In the genomic region with DNA sequence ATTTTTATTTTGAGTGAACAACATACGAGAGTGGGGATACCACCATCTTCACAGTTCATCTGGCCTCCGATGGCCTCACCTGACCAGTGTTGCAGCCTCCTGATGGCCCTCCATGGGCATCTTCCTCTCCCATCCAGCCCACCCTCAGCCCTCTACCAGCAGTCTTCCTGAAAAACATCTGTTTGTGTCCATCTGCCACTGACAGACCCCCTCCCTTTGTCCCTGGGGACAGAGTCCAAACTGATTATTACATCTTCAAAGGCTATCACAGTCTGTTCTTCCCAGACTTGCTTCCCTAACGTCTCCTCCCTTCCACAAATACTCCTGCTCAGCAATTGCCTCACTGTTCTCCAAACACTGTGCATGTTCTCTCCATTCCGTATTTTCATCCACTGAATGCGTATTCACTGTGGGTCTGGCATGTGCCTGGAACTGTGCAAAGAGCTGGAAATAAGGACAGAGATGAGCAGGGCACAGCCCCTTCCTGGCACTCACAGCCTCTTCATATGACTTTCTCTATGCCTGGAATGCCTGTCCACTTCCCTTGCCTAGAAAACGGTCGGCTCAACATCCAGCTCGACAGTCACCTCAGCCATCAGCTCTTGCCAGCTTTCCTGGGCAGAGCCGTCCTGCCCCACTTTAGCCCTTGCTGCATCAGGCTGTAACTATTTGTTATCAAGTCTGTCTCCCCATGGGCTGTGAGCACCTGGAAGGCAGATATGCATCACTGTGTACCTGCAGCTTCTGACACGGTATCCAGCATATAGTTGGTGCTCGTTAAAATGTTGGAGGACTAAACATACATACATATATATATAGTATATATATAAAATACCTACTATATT, we compare ENCODE assay signal across 16 cellular contexts. TPM values are rescaled to one million over a fixed set of nuclear protein-coding genes. Genes with fewer than 3 reads are reported as not detected.
A peak's percentile ranks its signal among the peaks of the same experiment; 100 is the strongest.
DNase-seq lines count a peak whose midpoint lies in the region; ATAC-seq and TF ChIP-seq lines count a peak whose summit lies in the region.
"Had no signal": no experiment of that assay in that cellular context is flagged by ENCODE, and none has a peak within 500 bp of the region (broad histone marks: within the 10 kb centered on the region; RNA-seq: fewer than 3 reads in every experiment).

No MANE protein-coding gene starts in this region.

- POLR2A ChIA-PET in IMR-90 (lab: Charles Lee; ENCODE audit: unreplicated experiment): no interaction called here
- POLR2A ChIA-PET in SK-N-SH (lab: Yijun Ruan, JAX): interaction anchor here (1.2 kb wide), 1 partner anchor 8 kb away, joined by 5 read pairs; a partner anchor contains a TSS

- H2AFZ ChIP-seq in IMR-90 (replicated peaks; ENCODE audit: low read length, poor library complexity) (no peak overlapping the region), SK-N-SH (ENCODE audit: low read depth) (no peak overlapping the region)

- H3K9me1 ChIP-seq in IMR-90 (ENCODE audit: insufficient read depth, low read length): peaks cover 3% of the 10 kb centered on the region; the same call in 1 of the 2 replicates

- H3F3A ChIP-seq in SK-N-SH (replicated peaks; ENCODE audit: insufficient read depth): peaks cover 11% of the 10 kb centered on the region

- H3K9ac ChIP-seq in IMR-90 (ENCODE audit: low read depth, low read length): no peak overlapping the region
- H3K9ac ChIP-seq in SK-N-SH: no peak overlapping the region
- H3K9ac ChIP-seq: BLaER1 treated with 17β-estradiol and CSF1 and Interleukin-3, amounts not matched to agents 10 nM and 100 nM had no signal

- TF ChIP-seq POLR2A in IMR-90 (IDR thresholded peaks at IDR 0.05; ENCODE audit: low read depth, low read length): no peak
- TF ChIP-seq POLR2A in gastrocnemius medialis (IDR thresholded peaks at IDR 0.05): no peak
- no peak for TF ChIP-seq POLR2A in Peyer's patch (IDR thresholded peaks at IDR 0.05)

- H2BK120ac ChIP-seq in IMR-90 (ENCODE audit: low read depth, low read length): 0 out of 2 replicates have a peak overlapping the region, but pooled peaks have one; percentile 4

- BruUV-seq in IMR-90 (replicated peaks; lab: Mats Ljungman, UMichigan): no TSS peak

- DNase-seq in NCI-H2171 treated with DMSO at 0.1 percent for 48 hours (lab: John Stamatoyannopoulos, UW) (peak; percentile 47), NCI-H2171 (lab: John Stamatoyannopoulos, UW) (no peak), IMR-90 (no peak), SK-N-SH (peak; percentile 57), islet precursor cell (peak; percentile 56), gastrocnemius medialis (no peak), Peyer's patch (no peak), SIG-M5 (lab: John Stamatoyannopoulos, UW) (no peak)
- DNase-seq: 8988T, Karpas-422, MG63, NCI-H1092, NCI-H146, NCI-H2081, NCI-H345 had no signal

- in situ Hi-C loops in IMR-90 (cut with MboI; ENCODE audit: low sequenced_read_pairs): no loop called here
- in situ Hi-C loops in gastrocnemius medialis (cut with MboI; ENCODE audit: low sequenced_read_pairs in 4 of 4): no loop called here

- no peak overlapping the region for H3K4me3 ChIP-seq in IMR-90 (ENCODE audit: insufficient read depth, low read depth, low read length)
- no peak overlapping the region for H3K4me3 ChIP-seq in SK-N-SH (ENCODE audit: low read depth in 2 of 2, low read length in 1 of 2)
- no peak overlapping the region for H3K4me3 ChIP-seq in gastrocnemius medialis
- H3K4me3 ChIP-seq in Peyer's patch: no peak overlapping the region
- H3K4me3 ChIP-seq: BLaER1 treated with 17β-estradiol and CSF1 and Interleukin-3, amounts not matched to agents 10 nM and 100 nM; MG63 had no signal

- H4K91ac ChIP-seq in IMR-90 (ENCODE audit: insufficient read depth, low read depth, low read length): no peak overlapping the region

- H3K23ac ChIP-seq in IMR-90 (ENCODE audit: low read depth, low read length): no peak overlapping the region

- peak overlapping the region; percentile 17 for H2AK9ac ChIP-seq in IMR-90 (replicated peaks; ENCODE audit: low read depth, low read length, poor library complexity)

- 83% methylated on average over 8 of the region's 11 CpGs; no CpG with 5 or more reads in 1 of the 2 experiments for WGBS in IMR-90 (ENCODE audit: extremely low coverage in 2 of 2, insufficient read length in 1 of 2), 2 experiments
- WGBS in SK-N-SH (ENCODE audit: low lambda C conversion rate): 37% methylated on average over 11 of the region's 11 CpGs

- no peaks in the 10 kb centered on the region for H4K20me1 ChIP-seq in IMR-90 (ENCODE audit: insufficient read depth, low read length)
- no peaks in the 10 kb centered on the region for H4K20me1 ChIP-seq in SK-N-SH (ENCODE audit: insufficient read depth)
- H4K20me1 ChIP-seq: BLaER1 treated with 17β-estradiol and CSF1 and Interleukin-3, amounts not matched to agents 10 nM and 100 nM had no signal

- H3K4me1 ChIP-seq in IMR-90 (ENCODE audit: control insufficient read depth, insufficient read depth, low read length) (peaks cover 6% of the 10 kb centered on the region; the same call in 1 of the 2 replicates), SK-N-SH (ENCODE audit: control insufficient read depth in 1 of 2, insufficient read depth in 2 of 2, low read depth in 1 of 2, low read length in 1 of 2) (peaks cover 6 to 22% of the 10 kb centered on the region in 2 experiments; a peak in 3 of 4 replicates), gastrocnemius medialis (no peaks in the 10 kb centered on the region), Peyer's patch (peaks cover 0 to 9% (median 2%) of the 10 kb centered on the region in 4 donors)

- H3K9me3 ChIP-seq in IMR-90 (ENCODE audit: control insufficient read depth, insufficient read depth, low read length): no peaks in the 10 kb centered on the region; the same call in 1 of the 2 replicates
- no peaks in the 10 kb centered on the region for H3K9me3 ChIP-seq in SK-N-SH
- H3K9me3 ChIP-seq in gastrocnemius medialis: no peaks in the 10 kb centered on the region
- H3K9me3 ChIP-seq in Peyer's patch: no peaks in the 10 kb centered on the region
- H3K9me3 ChIP-seq: MG63 had no signal

- H2BK15ac ChIP-seq in IMR-90 (ENCODE audit: low read depth, low read length): no peak overlapping the region

- H3K36me3 ChIP-seq in IMR-90 (ENCODE audit: control insufficient read depth, insufficient read depth, low read length): no peaks in the 10 kb centered on the region
- H3K36me3 ChIP-seq in SK-N-SH (replicated peaks in 1 of 2; ENCODE audit: control insufficient read depth in 1 of 2, insufficient read depth in 2 of 2, low read length in 1 of 2): no peaks in the 10 kb centered on the region
- H3K36me3 ChIP-seq in gastrocnemius medialis: no peaks in the 10 kb centered on the region
- no peaks in the 10 kb centered on the region for H3K36me3 ChIP-seq in Peyer's patch
- H3K36me3 ChIP-seq: BLaER1 treated with 17β-estradiol and CSF1 and Interleukin-3, amounts not matched to agents 10 nM and 100 nM; MG63 had no signal

- intact Hi-C loops in IMR-90 (cut with micrococcal nuclease): no loop called here
- intact Hi-C loops in gastrocnemius medialis (cut with DNase I; ENCODE audit: low total_unique reads): no loop called here

- no peaks in the 10 kb centered on the region for H3K79me1 ChIP-seq in IMR-90 (ENCODE audit: low read depth in 1 of 2, low read length in 2 of 2)

- TF ChIP-seq RAD21 in IMR-90 (IDR thresholded peaks at IDR 0.05; ENCODE audit: low read length) (no peak), SK-N-SH (IDR thresholded peaks at IDR 0.05; ENCODE audit: low read length) (no peak)

- CTCF ChIA-PET in IMR-90 (lab: Yijun Ruan, JAX): no interaction called here
- CTCF ChIA-PET in SK-N-SH (lab: Yijun Ruan, JAX): interaction anchor here (1.0 to 1.5 kb wide), 2 partner anchors 12 to 123 kb away, joined by 4 to 5 read pairs; no protein-coding TSS in a partner anchor

- H3K18ac ChIP-seq in IMR-90 (ENCODE audit: low read depth, low read length): no peak overlapping the region

- H3K27ac ChIP-seq in IMR-90 (ENCODE audit: insufficient read depth, low read length) (no peak overlapping the region), SK-N-SH (ENCODE audit: low read depth in 2 of 2, low read length in 1 of 2) (peak overlapping the region in 1 of 2 experiments; percentile 1; a peak in 2 of 4 replicates), gastrocnemius medialis (no peak overlapping the region), Peyer's patch (no peak overlapping the region)
- H3K27ac ChIP-seq: BLaER1 treated with 17β-estradiol and CSF1 and Interleukin-3, amounts not matched to agents 10 nM and 100 nM had no signal

- H3K56ac ChIP-seq in IMR-90 (ENCODE audit: extremely low read depth, insufficient read depth, low read length): no peak overlapping the region

- peak overlapping the region; percentile 40 for H2BK20ac ChIP-seq in IMR-90 (ENCODE audit: low read depth, low read length)

- dilution Hi-C loops in IMR-90 (cut with HindIII; ENCODE audit: low sequenced_read_pairs, unreplicated experiment): no loop called here

- no peak overlapping the region for H4K5ac ChIP-seq in IMR-90 (ENCODE audit: low read depth, low read length)

- H3K4ac ChIP-seq in IMR-90 (ENCODE audit: low read depth, low read length): peak overlapping the region; percentile 19; the same call in 1 of the 2 replicates

- no peaks in the 10 kb centered on the region for H3K79me2 ChIP-seq in SK-N-SH (ENCODE audit: insufficient read depth)

- TF ChIP-seq EP300 in SK-N-SH (IDR thresholded peaks at IDR 0.05; ENCODE audit: borderline replicate concordance in 1 of 2, low read depth in 1 of 2, low read length in 1 of 2): 0 out of 4 replicates have a peak, but pooled peaks of 1 of the 2 experiments have one; percentile 17

- no peak overlapping the region for H3K14ac ChIP-seq in IMR-90 (replicated peaks; ENCODE audit: low read depth, low read length)

- 0 out of 2 replicates have a peak overlapping the region, but pooled peaks have one; percentile 3 for H2AK5ac ChIP-seq in IMR-90 (ENCODE audit: low read depth, low read length)

- ATAC-seq in IMR-90 (ENCODE audit: low read depth) (no peak), gastrocnemius medialis (no peak)

- no peak overlapping the region for H4K8ac ChIP-seq in IMR-90 (ENCODE audit: low read depth in 2 of 2, low read length in 2 of 2)

- TF ChIP-seq CTCF in IMR-90 (conservative IDR thresholded peaks at IDR 0.05; ENCODE audit: low read depth, low read length): no peak
- TF ChIP-seq CTCF in SK-N-SH (IDR thresholded peaks at IDR 0.05): no peak
- TF ChIP-seq CTCF in gastrocnemius medialis (IDR thresholded peaks at IDR 0.05 in 4 of 5, conservative IDR thresholded peaks at IDR 0.05 in 1 of 5): no peak
- no peak for TF ChIP-seq CTCF in Peyer's patch (IDR thresholded peaks at IDR 0.05)

- H2BK5ac ChIP-seq in IMR-90 (ENCODE audit: low read depth, low read length, poor library complexity, severe bottlenecking): no peak overlapping the region

- no peaks in the 10 kb centered on the region for H3K9me2 ChIP-seq in SK-N-SH

- H3K4me2 ChIP-seq in IMR-90 (ENCODE audit: low read depth, low read length) (no peak overlapping the region), SK-N-SH (no peak overlapping the region)

- H3K27me3 ChIP-seq in IMR-90 (ENCODE audit: control insufficient read depth, insufficient read depth, low read length): peaks cover 35% of the 10 kb centered on the region
- peaks cover 18% of the 10 kb centered on the region; the same call in 1 of the 2 replicates for H3K27me3 ChIP-seq in SK-N-SH (ENCODE audit: insufficient read depth)
- peaks cover 0 to 24% (median 6%) of the 10 kb centered on the region in 3 donors for H3K27me3 ChIP-seq in gastrocnemius medialis
- no peaks in the 10 kb centered on the region for H3K27me3 ChIP-seq in Peyer's patch

RNA-seq across cellular contexts. Expression of a gene that starts 8.3 kb away (rescaled TPM):
- 9.9 and 15.0 TPM in 2 replicates for total RNA-seq in IMR-90 (2012; rRNA removed)
- polyA plus RNA-seq in IMR-90 (2012; rRNA removed): 12.3 and 17.9 TPM in 2 replicates
- 13.7 and 26.0 TPM in 2 replicates for polyA plus RNA-seq in IMR-90 (2012; cell fraction: cytosol; rRNA removed)
- polyA plus RNA-seq in IMR-90 (2012; cell fraction: nucleus; rRNA removed; ENCODE audit: low replicate concordance): 98.0 and 356 TPM in 2 replicates
- polyA plus RNA-seq in SK-N-SH (2012; rRNA removed): 29.7 TPM in 2 replicates
- 16.4 and 25.6 TPM in 2 replicates for polyA plus RNA-seq in SK-N-SH (2012; cell fraction: cytosol; rRNA removed)
- polyA plus RNA-seq in SK-N-SH (2012; cell fraction: nucleus; rRNA removed): 75.2 and 130 TPM in 2 replicates
- total RNA-seq in gastrocnemius medialis: 1 to 10 TPM; 1.9 to 7.4 (median 7.2) TPM
- total RNA-seq in Peyer's patch: 10 to 100 TPM in 3 of 4 donors, 1 to 10 TPM in 1; 10.0 to 38.0 (median 17.2) TPM

Comparison
In these comparisons a context has a peak if more than half of its experiments do, and no peak if none do; other contexts are left out.
1. DNase-seq: peak in NCI-H2171 treated with DMSO at 0.1 percent for 48 hours (single experiment), SK-N-SH (single experiment) and islet precursor cell (single experiment); none in NCI-H2171 (single experiment), IMR-90 (single experiment), gastrocnemius medialis (0 of 2), Peyer's patch (0 of 3) and SIG-M5 (single experiment).